Comparison of ENCODE assay signal across 7 cellular contexts in the genomic region with DNA sequence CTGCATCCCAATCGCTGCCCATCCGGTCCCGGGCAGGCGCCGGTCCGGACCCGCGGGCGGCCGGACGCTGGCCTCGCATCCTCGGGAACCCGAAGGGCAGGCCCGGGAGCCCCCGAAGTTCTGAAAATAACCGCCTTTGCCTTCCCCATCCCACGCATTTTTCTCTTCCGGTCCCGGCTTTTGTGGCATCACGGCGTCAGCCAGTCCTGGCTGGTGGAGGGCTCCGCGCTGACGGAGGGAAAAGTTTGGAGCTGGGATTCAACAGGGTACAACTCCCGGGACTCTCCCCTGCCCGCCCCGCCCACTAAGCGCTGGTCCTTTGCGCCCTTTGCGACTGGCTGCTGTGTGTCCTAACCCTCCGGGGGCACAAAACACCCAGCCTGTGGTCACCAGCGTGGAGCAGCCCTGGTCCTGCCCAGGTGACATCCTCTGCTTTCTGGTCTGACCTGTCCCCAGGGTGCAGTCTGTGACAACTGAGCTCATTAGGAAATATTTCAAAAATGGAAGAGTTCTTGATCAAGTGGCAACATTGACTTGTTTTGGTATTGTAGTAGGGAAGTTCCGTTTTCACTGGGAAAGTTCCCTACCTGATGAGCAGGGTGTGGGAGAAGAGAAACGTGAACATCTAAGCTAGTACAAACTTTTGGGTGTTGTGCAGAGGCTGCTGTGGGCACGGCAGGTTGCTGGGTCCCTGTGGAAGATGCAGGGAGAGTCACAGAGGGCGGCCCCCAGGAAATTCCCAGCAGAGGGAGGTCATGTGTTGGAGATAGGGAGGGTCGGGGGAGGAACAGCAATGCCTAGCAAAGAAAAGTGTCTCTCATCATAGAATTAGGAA. TPM values are rescaled to one million over a fixed set of nuclear protein-coding genes. Genes with fewer than 3 reads are reported as not detected.
DNase-seq lines count a peak whose midpoint lies in the region; ATAC-seq, FAIRE-seq and TF ChIP-seq lines count a peak whose summit lies in the region.

No MANE protein-coding gene starts in this region.

- H3K27me3 Mint-ChIP-seq in endothelial cell (ENCODE audit: unreplicated experiment) = peaks cover 10% of the 10 kb centered on the region

- TF ChIP-seq CTCF in endothelial cell (IDR thresholded peaks at IDR 0.05; ENCODE audit: unreplicated experiment) = no peak

- TF ChIP-seq POLR2A in GM12892 (IDR thresholded peaks at IDR 0.05; ENCODE audit: low read depth, low read length) = no peak

- H3K4me1 Mint-ChIP-seq in endothelial cell (ENCODE audit: unreplicated experiment) = no peaks in the 10 kb centered on the region

- no peaks in the 10 kb centered on the region for H3K9me3 ChIP-seq in muscle layer of duodenum (ENCODE audit: control insufficient read depth in 1 of 2, low read length in 2 of 2)

- peaks cover 0 to 12% of the 10 kb centered on the region in 2 donors for H3K4me1 ChIP-seq in muscle layer of duodenum (ENCODE audit: control insufficient read depth in 1 of 2, insufficient read depth in 2 of 2, low read length in 2 of 2)

- no peak overlapping the region for H3K27ac ChIP-seq in muscle layer of duodenum (ENCODE audit: low read length)

- peak overlapping the region; percentile 83 for H3K4me3 Mint-ChIP-seq in endothelial cell (ENCODE audit: unreplicated experiment)

- H3K4me3 ChIP-seq in muscle layer of duodenum (ENCODE audit: low read depth in 1 of 2, low read length in 2 of 2) = peak overlapping the region; percentile 48 to 66

- H3K27ac Mint-ChIP-seq in endothelial cell (ENCODE audit: unreplicated experiment) = no peak overlapping the region

- ATAC-seq in HG03139 (IDR thresholded peaks at IDR 0.05; ENCODE audit: unreplicated experiment) = no peak
- ATAC-seq in HG03175 (IDR thresholded peaks at IDR 0.05; ENCODE audit: unreplicated experiment) = no peak

- H3K9me3 Mint-ChIP-seq in endothelial cell (ENCODE audit: unreplicated experiment) = no peaks in the 10 kb centered on the region

- peak; percentile 13 for DNase-seq in GM12892 (ENCODE audit: insufficient read length)
- peak; percentile 37 for DNase-seq in NCI-H526 treated with DMSO at 0.1 percent for 48 hours (lab: John Stamatoyannopoulos, UW)
- DNase-seq in endothelial cell (ENCODE audit: low spot score) = peak; percentile 12
- no peak for DNase-seq in NCI-H187 treated with DMSO at 0.1 percent for 48 hours (lab: John Stamatoyannopoulos, UW)

- H3K36me3 Mint-ChIP-seq in endothelial cell (ENCODE audit: low read depth, unreplicated experiment) = no peaks in the 10 kb centered on the region

- H3K27me3 ChIP-seq in muscle layer of duodenum (ENCODE audit: low read depth, low read length) = peaks cover 8% of the 10 kb centered on the region

- FAIRE-seq in GM12892 (lab: Jason Lieb, UNC) = no peak

- H3K36me3 ChIP-seq in muscle layer of duodenum (ENCODE audit: control insufficient read depth in 1 of 2, insufficient read depth in 2 of 2, low read length in 2 of 2) = no peaks in the 10 kb centered on the region

RNA-seq across cellular contexts. Expression of a gene that starts 0.8 kb away (rescaled TPM):
- 0.19 TPM for polyA plus RNA-seq in GM12892 (2012; ENCODE audit: missing spikeins)
- total RNA-seq in endothelial cell (ENCODE audit: unreplicated experiment) = 0.87 TPM
